ENCODE assay signal across 2 cellular contexts in genomic region chr12:54689984-54690383, GRCh38.
TF ChIP-seq lines count a peak whose summit lies in the region.

No MANE protein-coding gene starts in this region.

TF ChIP-seq in SK-N-SH treated with all-trans-retinoic acid at 6 μM for 48 hours, 23 proteins besides CTCF, POLR2A, EP300 and RAD21 (continued from another document):
- TF ChIP-seq, protein P1, sequence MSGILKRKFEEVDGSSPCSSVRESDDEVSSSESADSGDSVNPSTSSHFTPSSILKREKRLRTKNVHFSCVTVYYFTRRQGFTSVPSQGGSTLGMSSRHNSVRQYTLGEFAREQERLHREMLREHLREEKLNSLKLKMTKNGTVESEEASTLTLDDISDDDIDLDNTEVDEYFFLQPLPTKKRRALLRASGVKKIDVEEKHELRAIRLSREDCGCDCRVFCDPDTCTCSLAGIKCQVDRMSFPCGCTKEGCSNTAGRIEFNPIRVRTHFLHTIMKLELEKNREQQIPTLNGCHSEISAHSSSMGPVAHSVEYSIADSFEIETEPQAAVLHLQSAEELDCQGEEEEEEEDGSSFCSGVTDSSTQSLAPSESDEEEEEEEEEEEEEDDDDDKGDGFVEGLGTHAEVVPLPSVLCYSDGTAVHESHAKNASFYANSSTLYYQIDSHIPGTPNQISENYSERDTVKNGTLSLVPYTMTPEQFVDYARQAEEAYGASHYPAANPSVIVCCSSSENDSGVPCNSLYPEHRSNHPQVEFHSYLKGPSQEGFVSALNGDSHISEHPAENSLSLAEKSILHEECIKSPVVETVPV (CRISPR knock-in tag; IDR thresholded peaks at IDR 0.05), result no peak
- TF ChIP-seq BACH2 (CRISPR knock-in tag; IDR thresholded peaks at IDR 0.05; ENCODE audit: borderline replicate concordance) (no peak), PATZ1 (CRISPR knock-in tag; IDR thresholded peaks at IDR 0.05; ENCODE audit: borderline replicate concordance) (no peak), ARNTL (CRISPR knock-in tag; IDR thresholded peaks at IDR 0.05; ENCODE audit: borderline replicate concordance, low read depth) (no peak), PPARA (CRISPR knock-in tag; IDR thresholded peaks at IDR 0.05; ENCODE audit: borderline replicate concordance) (no peak), ZNF70 (CRISPR knock-in tag; IDR thresholded peaks at IDR 0.05) (no peak), TOX (CRISPR knock-in tag; IDR thresholded peaks at IDR 0.05; ENCODE audit: borderline replicate concordance) (no peak), OSR1 (CRISPR knock-in tag; IDR thresholded peaks at IDR 0.05) (no peak), ISL1 (CRISPR knock-in tag; IDR thresholded peaks at IDR 0.05) (no peak), RARB (CRISPR knock-in tag; IDR thresholded peaks at IDR 0.05) (no peak), ZFP3 (CRISPR knock-in tag; IDR thresholded peaks at IDR 0.05) (no peak)
- TF ChIP-seq, protein P2, sequence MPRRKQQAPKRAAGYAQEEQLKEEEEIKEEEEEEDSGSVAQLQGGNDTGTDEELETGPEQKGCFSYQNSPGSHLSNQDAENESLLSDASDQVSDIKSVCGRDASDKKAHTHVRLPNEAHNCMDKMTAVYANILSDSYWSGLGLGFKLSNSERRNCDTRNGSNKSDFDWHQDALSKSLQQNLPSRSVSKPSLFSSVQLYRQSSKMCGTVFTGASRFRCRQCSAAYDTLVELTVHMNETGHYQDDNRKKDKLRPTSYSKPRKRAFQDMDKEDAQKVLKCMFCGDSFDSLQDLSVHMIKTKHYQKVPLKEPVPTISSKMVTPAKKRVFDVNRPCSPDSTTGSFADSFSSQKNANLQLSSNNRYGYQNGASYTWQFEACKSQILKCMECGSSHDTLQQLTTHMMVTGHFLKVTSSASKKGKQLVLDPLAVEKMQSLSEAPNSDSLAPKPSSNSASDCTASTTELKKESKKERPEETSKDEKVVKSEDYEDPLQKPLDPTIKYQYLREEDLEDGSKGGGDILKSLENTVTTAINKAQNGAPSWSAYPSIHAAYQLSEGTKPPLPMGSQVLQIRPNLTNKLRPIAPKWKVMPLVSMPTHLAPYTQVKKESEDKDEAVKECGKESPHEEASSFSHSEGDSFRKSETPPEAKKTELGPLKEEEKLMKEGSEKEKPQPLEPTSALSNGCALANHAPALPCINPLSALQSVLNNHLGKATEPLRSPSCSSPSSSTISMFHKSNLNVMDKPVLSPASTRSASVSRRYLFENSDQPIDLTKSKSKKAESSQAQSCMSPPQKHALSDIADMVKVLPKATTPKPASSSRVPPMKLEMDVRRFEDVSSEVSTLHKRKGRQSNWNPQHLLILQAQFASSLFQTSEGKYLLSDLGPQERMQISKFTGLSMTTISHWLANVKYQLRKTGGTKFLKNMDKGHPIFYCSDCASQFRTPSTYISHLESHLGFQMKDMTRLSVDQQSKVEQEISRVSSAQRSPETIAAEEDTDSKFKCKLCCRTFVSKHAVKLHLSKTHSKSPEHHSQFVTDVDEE (CRISPR knock-in tag; IDR thresholded peaks at IDR 0.05), result no peak
- TF ChIP-seq, protein P3, sequence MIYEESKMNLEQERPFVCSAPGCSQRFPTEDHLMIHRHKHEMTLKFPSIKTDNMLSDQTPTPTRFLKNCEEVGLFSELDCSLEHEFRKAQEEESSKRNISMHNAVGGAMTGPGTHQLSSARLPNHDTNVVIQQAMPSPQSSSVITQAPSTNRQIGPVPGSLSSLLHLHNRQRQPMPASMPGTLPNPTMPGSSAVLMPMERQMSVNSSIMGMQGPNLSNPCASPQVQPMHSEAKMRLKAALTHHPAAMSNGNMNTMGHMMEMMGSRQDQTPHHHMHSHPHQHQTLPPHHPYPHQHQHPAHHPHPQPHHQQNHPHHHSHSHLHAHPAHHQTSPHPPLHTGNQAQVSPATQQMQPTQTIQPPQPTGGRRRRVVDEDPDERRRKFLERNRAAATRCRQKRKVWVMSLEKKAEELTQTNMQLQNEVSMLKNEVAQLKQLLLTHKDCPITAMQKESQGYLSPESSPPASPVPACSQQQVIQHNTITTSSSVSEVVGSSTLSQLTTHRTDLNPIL (CRISPR knock-in tag; IDR thresholded peaks at IDR 0.05; ENCODE audit: low read depth), result no peak
- TF ChIP-seq, protein P4, sequence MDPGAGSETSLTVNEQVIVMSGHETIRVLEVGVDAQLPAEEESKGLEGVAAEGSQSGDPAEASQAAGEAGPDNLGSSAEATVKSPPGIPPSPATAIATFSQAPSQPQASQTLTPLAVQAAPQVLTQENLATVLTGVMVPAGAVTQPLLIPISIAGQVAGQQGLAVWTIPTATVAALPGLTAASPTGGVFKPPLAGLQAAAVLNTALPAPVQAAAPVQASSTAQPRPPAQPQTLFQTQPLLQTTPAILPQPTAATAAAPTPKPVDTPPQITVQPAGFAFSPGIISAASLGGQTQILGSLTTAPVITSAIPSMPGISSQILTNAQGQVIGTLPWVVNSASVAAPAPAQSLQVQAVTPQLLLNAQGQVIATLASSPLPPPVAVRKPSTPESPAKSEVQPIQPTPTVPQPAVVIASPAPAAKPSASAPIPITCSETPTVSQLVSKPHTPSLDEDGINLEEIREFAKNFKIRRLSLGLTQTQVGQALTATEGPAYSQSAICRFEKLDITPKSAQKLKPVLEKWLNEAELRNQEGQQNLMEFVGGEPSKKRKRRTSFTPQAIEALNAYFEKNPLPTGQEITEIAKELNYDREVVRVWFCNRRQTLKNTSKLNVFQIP (CRISPR knock-in tag; IDR thresholded peaks at IDR 0.05; ENCODE audit: borderline replicate concordance, low read depth), result no peak
TF ChIP-seq in SK-N-SH treated with all-trans-retinoic acid at 6 μM for 48 hours: peak in this region for 0.

TF ChIP-seq in SK-N-SH, 30 proteins besides CTCF, POLR2A, EP300 and RAD21 (continued from another document):
- TF ChIP-seq, protein P5, sequence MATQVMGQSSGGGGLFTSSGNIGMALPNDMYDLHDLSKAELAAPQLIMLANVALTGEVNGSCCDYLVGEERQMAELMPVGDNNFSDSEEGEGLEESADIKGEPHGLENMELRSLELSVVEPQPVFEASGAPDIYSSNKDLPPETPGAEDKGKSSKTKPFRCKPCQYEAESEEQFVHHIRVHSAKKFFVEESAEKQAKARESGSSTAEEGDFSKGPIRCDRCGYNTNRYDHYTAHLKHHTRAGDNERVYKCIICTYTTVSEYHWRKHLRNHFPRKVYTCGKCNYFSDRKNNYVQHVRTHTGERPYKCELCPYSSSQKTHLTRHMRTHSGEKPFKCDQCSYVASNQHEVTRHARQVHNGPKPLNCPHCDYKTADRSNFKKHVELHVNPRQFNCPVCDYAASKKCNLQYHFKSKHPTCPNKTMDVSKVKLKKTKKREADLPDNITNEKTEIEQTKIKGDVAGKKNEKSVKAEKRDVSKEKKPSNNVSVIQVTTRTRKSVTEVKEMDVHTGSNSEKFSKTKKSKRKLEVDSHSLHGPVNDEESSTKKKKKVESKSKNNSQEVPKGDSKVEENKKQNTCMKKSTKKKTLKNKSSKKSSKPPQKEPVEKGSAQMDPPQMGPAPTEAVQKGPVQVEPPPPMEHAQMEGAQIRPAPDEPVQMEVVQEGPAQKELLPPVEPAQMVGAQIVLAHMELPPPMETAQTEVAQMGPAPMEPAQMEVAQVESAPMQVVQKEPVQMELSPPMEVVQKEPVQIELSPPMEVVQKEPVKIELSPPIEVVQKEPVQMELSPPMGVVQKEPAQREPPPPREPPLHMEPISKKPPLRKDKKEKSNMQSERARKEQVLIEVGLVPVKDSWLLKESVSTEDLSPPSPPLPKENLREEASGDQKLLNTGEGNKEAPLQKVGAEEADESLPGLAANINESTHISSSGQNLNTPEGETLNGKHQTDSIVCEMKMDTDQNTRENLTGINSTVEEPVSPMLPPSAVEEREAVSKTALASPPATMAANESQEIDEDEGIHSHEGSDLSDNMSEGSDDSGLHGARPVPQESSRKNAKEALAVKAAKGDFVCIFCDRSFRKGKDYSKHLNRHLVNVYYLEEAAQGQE (IDR thresholded peaks at IDR 0.05; ENCODE audit: low read depth, low read length), result no peak
- TF ChIP-seq GATA2 (CRISPR knock-in tag; IDR thresholded peaks at IDR 0.05) (no peak), TAF1 (IDR thresholded peaks at IDR 0.05; ENCODE audit: borderline replicate concordance, low read depth, low read length) (no peak), JUND (IDR thresholded peaks at IDR 0.05) (no peak), SIN3A (IDR thresholded peaks at IDR 0.05; ENCODE audit: borderline replicate concordance, low read depth, low read length) (no peak), ELF1 (IDR thresholded peaks at IDR 0.05) (no peak), EZH2phosphoT487 (IDR thresholded peaks at IDR 0.05; ENCODE audit: borderline replicate concordance, low read depth) (no peak), FOSL2 (IDR thresholded peaks at IDR 0.05; ENCODE audit: borderline replicate concordance, low read depth) (no peak), MXI1 (IDR thresholded peaks at IDR 0.05; ENCODE audit: low read depth, low read length) (no peak), FOXM1 (IDR thresholded peaks at IDR 0.05; ENCODE audit: low read depth) (no peak)
TF ChIP-seq in SK-N-SH: peak in this region for 0.
